Comparison of ENCODE assay signal across 8 cellular contexts in genomic region chr4:129641179-129641578, GRCh38.
DNase-seq lines count a peak whose midpoint lies in the region; ATAC-seq lines count a peak whose summit lies in the region.

No MANE protein-coding gene starts in this region.

- peak; percentile 90 for ATAC-seq in GM18511 (IDR thresholded peaks at IDR 0.05; ENCODE audit: unreplicated experiment)
- ATAC-seq in HG03095 (IDR thresholded peaks at IDR 0.05; ENCODE audit: unreplicated experiment) = peak; percentile 69

- DNase-seq in C1 segment of cervical spinal cord (lab: John Stamatoyannopoulos, UW) (peak in 8 of 14 donors; percentile 0 to 34 (median 6)), NOMO-1 (lab: John Stamatoyannopoulos, UW; ENCODE audit: unreplicated experiment in 2 of 2) (peak; percentile 24 to 26), activated T-cell treated with anti-CD3 and anti-CD28 coated beads for 48 hours (ENCODE audit: low read depth) (peak; percentile 10), glomerular visceral epithelial cell (ENCODE audit: extremely low spot score) (peak; percentile 66), putamen (ENCODE audit: low spot score) (peak; percentile 28), NCI-H1436 (lab: John Stamatoyannopoulos, UW) (no peak)
